22 cellular contexts compared by ENCODE assay signal in the genomic region with DNA sequence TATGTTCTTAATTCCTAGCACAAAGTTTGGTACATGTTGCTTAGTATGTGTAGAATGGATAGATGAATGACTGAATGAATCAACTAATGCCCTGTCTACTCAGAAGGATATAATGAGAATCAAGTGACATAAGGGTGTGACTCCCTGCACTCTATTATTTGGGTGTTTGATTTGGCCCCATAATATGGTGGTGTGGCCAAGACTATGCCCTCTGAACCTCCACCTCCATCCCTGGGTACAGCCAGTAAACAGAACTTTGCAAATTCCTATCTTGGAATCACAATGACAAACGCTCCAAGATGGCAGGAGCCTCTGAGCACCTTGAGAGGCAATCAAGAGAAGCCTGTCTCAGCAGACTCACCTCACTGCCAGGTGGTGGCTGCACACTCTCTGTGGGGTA.
"Had no signal": no experiment of that assay in that cellular context is flagged by ENCODE, and none has a peak within 500 bp of the region (broad histone marks: within the 10 kb centered on the region; RNA-seq: fewer than 3 reads in every experiment).

No MANE protein-coding gene starts in this region.

- H3K4me3 ChIP-seq: SJSA1, SK-N-MC had no signal

- ATAC-seq: Panc1, T-cell had no signal

- H3K9me3 ChIP-seq: SJSA1 had no signal

- H3K27ac ChIP-seq: HL-60, SJSA1, SK-N-MC had no signal

- FAIRE-seq: HTR-8/SVneo had no signal

- DNase-seq: Karpas-422, KG1, MM.1S, NCI-H1105, NCI-H1417, NCI-H1436 treated with DMSO at 0.1 percent for 48 hours, NCI-H1694, NCI-H187 treated with DMSO at 0.1 percent for 48 hours, NCI-H2081, NCI-H2107, NCI-H2227 treated with DMSO at 0.1 percent for 48 hours, NCI-H524 treated with DMSO at 0.1 percent for 48 hours, NCI-H69, NCI-H774, Right ventricle myocardium superior, SIG-M5, T-cell had no signal

- H3K27ac Mint-ChIP-seq: T-cell had no signal

- H3K36me3 Mint-ChIP-seq: T-cell had no signal

- H3K27me3 ChIP-seq: SJSA1 had no signal

- H3K36me3 ChIP-seq: SJSA1 had no signal

- H3K4me3 Mint-ChIP-seq: T-cell had no signal
